8 cellular contexts compared by ENCODE assay signal in the genomic region with DNA sequence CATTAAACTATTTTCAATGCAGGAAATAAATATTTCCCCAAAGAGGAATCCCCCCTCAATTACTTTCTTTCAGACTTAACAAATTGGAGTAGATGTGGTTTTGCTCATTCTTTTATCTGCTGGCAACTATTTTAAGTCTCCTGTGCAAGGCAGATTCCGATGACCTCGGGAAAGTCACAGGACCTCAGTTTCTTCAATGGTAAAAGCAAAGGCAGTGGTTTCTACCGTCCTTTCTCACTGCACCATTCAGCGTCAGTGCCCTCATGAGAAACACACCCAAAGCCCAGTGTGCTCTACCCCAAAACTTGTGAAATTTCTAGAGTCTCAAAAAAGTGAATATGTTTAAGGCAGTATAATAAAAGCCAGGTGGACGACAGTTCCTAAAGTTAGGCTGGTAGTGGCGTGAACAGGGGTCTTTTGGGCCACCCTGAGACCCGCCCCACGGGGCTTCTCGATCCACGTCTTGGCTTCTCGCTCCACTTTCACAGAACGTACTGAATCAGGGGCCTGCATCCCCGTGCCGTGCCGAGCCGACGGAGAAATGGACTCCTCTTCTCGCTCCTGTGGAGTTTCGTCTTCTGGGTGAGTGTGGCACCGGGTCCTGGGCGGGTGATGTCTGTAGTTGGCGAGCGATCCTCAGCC. TPM values are rescaled to one million over a fixed set of nuclear protein-coding genes. Genes with fewer than 3 reads are reported as not detected.
DNase-seq lines count a peak whose midpoint lies in the region; ATAC-seq and TF ChIP-seq lines count a peak whose summit lies in the region.

No MANE protein-coding gene starts in this region.

- H3K4me3 ChIP-seq in epithelial cell of proximal tubule (ENCODE audit: low read depth, low read length) (peak overlapping the region; percentile 74), urinary bladder (ENCODE audit: low read depth, low read length) (peak overlapping the region; percentile 98)

- peak; percentile 23 for ATAC-seq in HG03045 (IDR thresholded peaks at IDR 0.05; ENCODE audit: unreplicated experiment)
- peak; percentile 55 for ATAC-seq in SK-N-SH treated with all-trans-retinoic acid at 6 μM for 48 hours
- no peak for ATAC-seq in GM19397 (IDR thresholded peaks at IDR 0.05; ENCODE audit: unreplicated experiment)

- H3K4me1 ChIP-seq in urinary bladder (ENCODE audit: insufficient read depth) = no peaks in the 10 kb centered on the region

- WGBS in urinary bladder = under 1% methylated on average over 23 of the region's 23 CpGs

- peak; percentile 20 for DNase-seq in activated gamma-delta T cell (lab: John Stamatoyannopoulos, UW)
- DNase-seq in activated gamma-delta T cell treated with Interleukin-2 at 50 U/mL for 16 hours = no peak
- DNase-seq in epithelial cell of proximal tubule (ENCODE audit: low read depth) = no peak
- peak; percentile 40 for DNase-seq in middle frontal gyrus (ENCODE audit: extremely low spot score, low spot score)

- peak overlapping the region; percentile 99 for H3K27ac ChIP-seq in urinary bladder (ENCODE audit: low read depth)

- H3K36me3 ChIP-seq in urinary bladder (ENCODE audit: insufficient read depth) = no peaks in the 10 kb centered on the region

- no peak for TF ChIP-seq CTCF in epithelial cell of proximal tubule (conservative IDR thresholded peaks at IDR 0.05; ENCODE audit: low read depth, low read length)

TF ChIP-seq in SK-N-SH treated with all-trans-retinoic acid at 6 μM for 48 hours, 23 proteins besides CTCF, POLR2A, EP300 and RAD21:
- TF ChIP-seq ZC3H10 (CRISPR knock-in tag; IDR thresholded peaks at IDR 0.05) (no peak), SNAI2 (CRISPR knock-in tag; IDR thresholded peaks at IDR 0.05) (no peak), ARNTL (CRISPR knock-in tag; IDR thresholded peaks at IDR 0.05; ENCODE audit: borderline replicate concordance, low read depth) (no peak), TOX (CRISPR knock-in tag; IDR thresholded peaks at IDR 0.05; ENCODE audit: borderline replicate concordance) (no peak), OSR1 (CRISPR knock-in tag; IDR thresholded peaks at IDR 0.05) (no peak), ZFP30 (CRISPR knock-in tag; IDR thresholded peaks at IDR 0.05) (no peak), ZNF8 (CRISPR knock-in tag; IDR thresholded peaks at IDR 0.05) (no peak), TCF4 (CRISPR knock-in tag; IDR thresholded peaks at IDR 0.05; ENCODE audit: borderline replicate concordance) (no peak), RARB (CRISPR knock-in tag; IDR thresholded peaks at IDR 0.05) (no peak), GLIS3 (CRISPR knock-in tag; IDR thresholded peaks at IDR 0.05) (no peak), CSDC2 (CRISPR knock-in tag; IDR thresholded peaks at IDR 0.05) (no peak), ISL1 (CRISPR knock-in tag; IDR thresholded peaks at IDR 0.05) (no peak)
- TF ChIP-seq, protein P1, sequence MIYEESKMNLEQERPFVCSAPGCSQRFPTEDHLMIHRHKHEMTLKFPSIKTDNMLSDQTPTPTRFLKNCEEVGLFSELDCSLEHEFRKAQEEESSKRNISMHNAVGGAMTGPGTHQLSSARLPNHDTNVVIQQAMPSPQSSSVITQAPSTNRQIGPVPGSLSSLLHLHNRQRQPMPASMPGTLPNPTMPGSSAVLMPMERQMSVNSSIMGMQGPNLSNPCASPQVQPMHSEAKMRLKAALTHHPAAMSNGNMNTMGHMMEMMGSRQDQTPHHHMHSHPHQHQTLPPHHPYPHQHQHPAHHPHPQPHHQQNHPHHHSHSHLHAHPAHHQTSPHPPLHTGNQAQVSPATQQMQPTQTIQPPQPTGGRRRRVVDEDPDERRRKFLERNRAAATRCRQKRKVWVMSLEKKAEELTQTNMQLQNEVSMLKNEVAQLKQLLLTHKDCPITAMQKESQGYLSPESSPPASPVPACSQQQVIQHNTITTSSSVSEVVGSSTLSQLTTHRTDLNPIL (CRISPR knock-in tag; IDR thresholded peaks at IDR 0.05; ENCODE audit: low read depth) = no peak
- TF ChIP-seq, protein P2, sequence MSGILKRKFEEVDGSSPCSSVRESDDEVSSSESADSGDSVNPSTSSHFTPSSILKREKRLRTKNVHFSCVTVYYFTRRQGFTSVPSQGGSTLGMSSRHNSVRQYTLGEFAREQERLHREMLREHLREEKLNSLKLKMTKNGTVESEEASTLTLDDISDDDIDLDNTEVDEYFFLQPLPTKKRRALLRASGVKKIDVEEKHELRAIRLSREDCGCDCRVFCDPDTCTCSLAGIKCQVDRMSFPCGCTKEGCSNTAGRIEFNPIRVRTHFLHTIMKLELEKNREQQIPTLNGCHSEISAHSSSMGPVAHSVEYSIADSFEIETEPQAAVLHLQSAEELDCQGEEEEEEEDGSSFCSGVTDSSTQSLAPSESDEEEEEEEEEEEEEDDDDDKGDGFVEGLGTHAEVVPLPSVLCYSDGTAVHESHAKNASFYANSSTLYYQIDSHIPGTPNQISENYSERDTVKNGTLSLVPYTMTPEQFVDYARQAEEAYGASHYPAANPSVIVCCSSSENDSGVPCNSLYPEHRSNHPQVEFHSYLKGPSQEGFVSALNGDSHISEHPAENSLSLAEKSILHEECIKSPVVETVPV (CRISPR knock-in tag; IDR thresholded peaks at IDR 0.05) = no peak

RNA-seq across cellular contexts. Expression of a gene that starts 1.3 kb away (rescaled TPM):
- total RNA-seq in epithelial cell of proximal tubule = 26.4 and 45.7 TPM in 2 replicates
- 338 TPM for total RNA-seq in urinary bladder
- polyA plus RNA-seq in urinary bladder = 27.1 TPM

Comparison
In these comparisons a context has a peak if more than half of its experiments do, and no peak if none do; other contexts are left out.
1. DNase-seq: peak in activated gamma-delta T cell (single experiment) and middle frontal gyrus (single experiment); none in activated gamma-delta T cell treated with Interleukin-2 at 50 U/mL for 16 hours (single experiment) and epithelial cell of proximal tubule (single experiment).